In genomic region chr4:186839122-186840037, GRCh38 we compare ENCODE assay signal across 1 cellular context.
TF ChIP-seq lines count a peak whose summit lies in the region.

No MANE protein-coding gene starts in this region.

TF ChIP-seq in K562, 482 proteins besides CTCF, POLR2A, EP300 and RAD21 (continued from another document):
- no peak for TF ChIP-seq ARID4B (CRISPR knock-in tag; IDR thresholded peaks at IDR 0.05)
- TF ChIP-seq FOSL1 (tag; conservative IDR thresholded peaks at IDR 0.05): peak; percentile 77
- 0 out of 2 replicates have a peak, but pooled peaks have one; percentile 23 for TF ChIP-seq GATA2 (CRISPR knock-in tag; IDR thresholded peaks at IDR 0.05)
- TF ChIP-seq POLR3G (IDR thresholded peaks at IDR 0.05; ENCODE audit: extremely low read depth, insufficient read length, insufficient replicate concordance): no peak
- 0 out of 2 replicates have a peak, but pooled peaks have one; percentile 35 for TF ChIP-seq ZNF589 (CRISPR knock-in tag; IDR thresholded peaks at IDR 0.05; ENCODE audit: low read depth)
- no peak for TF ChIP-seq MXD1 (CRISPR knock-in tag; IDR thresholded peaks at IDR 0.05; ENCODE audit: borderline replicate concordance, poor library complexity, severe bottlenecking)
- no peak for TF ChIP-seq DIDO1 (tag; IDR thresholded peaks at IDR 0.05; ENCODE audit: low read depth)
- TF ChIP-seq TAF1 (IDR thresholded peaks at IDR 0.05; ENCODE audit: control insufficient read depth, extremely low read depth, insufficient read depth, low read length, severe bottlenecking): peak; percentile 14
- no peak for TF ChIP-seq TSC22D4 (tag; IDR thresholded peaks at IDR 0.05)
- TF ChIP-seq ELF1 (tag; IDR thresholded peaks at IDR 0.05): no peak
- no peak for TF ChIP-seq ZNF583 (CRISPR knock-in tag; IDR thresholded peaks at IDR 0.05)
- TF ChIP-seq CEBPB (tag; IDR thresholded peaks at IDR 0.05): peak; percentile 59
- no peak for TF ChIP-seq ATF2 (CRISPR knock-in tag; IDR thresholded peaks at IDR 0.05)
- TF ChIP-seq ZNF511 (CRISPR knock-in tag; IDR thresholded peaks at IDR 0.05): peak; percentile 60; the same call in 1 of the 2 replicates
- no peak for TF ChIP-seq TFAM (CRISPR knock-in tag; conservative IDR thresholded peaks at IDR 0.05)
- TF ChIP-seq BACH1 (tag; IDR thresholded peaks at IDR 0.05): peak; percentile 17; the same call in 1 of the 2 replicates
- TF ChIP-seq E2F8 (IDR thresholded peaks at IDR 0.05; ENCODE audit: low read depth, partially characterized antibody): no peak
- peak; percentile 59; the same call in 1 of the 2 replicates for TF ChIP-seq ZBTB7A (IDR thresholded peaks at IDR 0.05; ENCODE audit: borderline replicate concordance, control insufficient read depth, low read depth, low read length)
- no peak for TF ChIP-seq CBFA2T2 (conservative IDR thresholded peaks at IDR 0.05)
- TF ChIP-seq RBFOX2 (IDR thresholded peaks at IDR 0.05; ENCODE audit: low read depth, low read length): 0 out of 2 replicates have a peak, but pooled peaks have one; percentile 21
- no peak for TF ChIP-seq SIRT6 (IDR thresholded peaks at IDR 0.05; ENCODE audit: low read depth, low read length)
- TF ChIP-seq KDM1A (IDR thresholded peaks at IDR 0.05): 0 out of 4 replicates have a peak, but pooled peaks of 1 of the 2 experiments have one; percentile 24
- 0 out of 4 replicates have a peak, but pooled peaks of 1 of the 2 experiments have one; percentile 35 for TF ChIP-seq ZNF639 (CRISPR knock-in tag; conservative IDR thresholded peaks at IDR 0.05 in 1 of 2, IDR thresholded peaks at IDR 0.05 in 1 of 2)
- TF ChIP-seq BRD9 (IDR thresholded peaks at IDR 0.05; ENCODE audit: low read depth, partially characterized antibody): peak; percentile 23
- TF ChIP-seq PURB (CRISPR knock-in tag; IDR thresholded peaks at IDR 0.05; ENCODE audit: low read depth): no peak
- 0 out of 2 replicates have a peak, but pooled peaks have one; percentile 31 for TF ChIP-seq ZNF740 (CRISPR knock-in tag; IDR thresholded peaks at IDR 0.05)
- TF ChIP-seq ZNF740 (tag; IDR thresholded peaks at IDR 0.05): no peak
- no peak for TF ChIP-seq CREBBP (IDR thresholded peaks at IDR 0.05; ENCODE audit: low read depth, low read length)
- TF ChIP-seq JUND (IDR thresholded peaks at IDR 0.05; ENCODE audit: borderline replicate concordance, low read depth, low read length): peak; percentile 57
- TF ChIP-seq JUND (tag; IDR thresholded peaks at IDR 0.05; ENCODE audit: borderline replicate concordance, low read depth, low read length): peak; percentile 54; the same call in 2 of the 3 replicates
- TF ChIP-seq DMBX1 (CRISPR knock-in tag; IDR thresholded peaks at IDR 0.05; ENCODE audit: borderline replicate concordance): no peak
- no peak for TF ChIP-seq ZKSCAN8 (CRISPR knock-in tag; IDR thresholded peaks at IDR 0.05)
- no peak for TF ChIP-seq MTA1 (IDR thresholded peaks at IDR 0.05; ENCODE audit: borderline replicate concordance)
- TF ChIP-seq SPI1 (IDR thresholded peaks at IDR 0.05; ENCODE audit: borderline replicate concordance, low read depth, low read length): peak; percentile 13; the same call in 1 of the 2 replicates
- no peak for TF ChIP-seq NKRF (IDR thresholded peaks at IDR 0.05; ENCODE audit: borderline replicate concordance)
- no peak for TF ChIP-seq MTA3 (IDR thresholded peaks at IDR 0.05; ENCODE audit: borderline replicate concordance)
- no peak for TF ChIP-seq KAT8 (IDR thresholded peaks at IDR 0.05; ENCODE audit: low read depth)
TF ChIP-seq in K562: peak in this region for 24.
